Comparison of ENCODE assay signal across 1 cellular context in the genomic region with DNA sequence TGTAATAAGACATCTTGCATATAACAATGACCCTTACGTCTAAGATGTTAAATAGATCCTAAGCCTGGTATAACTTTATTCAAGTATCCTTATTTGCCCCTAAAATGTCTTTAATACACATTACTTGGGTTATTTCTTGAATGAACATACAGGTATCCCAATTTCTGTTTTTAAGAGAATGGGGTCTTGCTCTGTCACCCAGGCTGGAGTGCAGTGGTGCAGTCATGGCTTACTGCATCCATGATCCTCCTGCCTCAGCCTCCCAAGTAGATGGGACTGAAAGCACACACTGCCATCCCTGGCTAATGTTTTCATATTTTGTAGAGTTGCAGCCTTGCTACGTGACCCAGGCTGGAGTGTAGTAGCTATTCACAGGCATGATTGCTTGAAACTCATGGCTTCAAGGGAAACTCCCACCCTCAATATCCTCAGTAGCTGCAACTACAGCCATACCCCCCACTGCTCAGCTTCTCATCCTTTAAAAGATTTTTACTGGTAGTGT.
TF ChIP-seq lines count a peak whose summit lies in the region.

No MANE protein-coding gene starts in this region.

TF ChIP-seq in HepG2, 621 proteins besides CTCF, POLR2A, EP300 and RAD21 (continued from another document):
- peak; percentile 84 for TF ChIP-seq SRSF4 (IDR thresholded peaks at IDR 0.05; ENCODE audit: low read depth, low read length, poor library complexity, severe bottlenecking)
- TF ChIP-seq PLSCR1 (CRISPR knock-in tag; IDR thresholded peaks at IDR 0.05; ENCODE audit: borderline replicate concordance), result 0 out of 2 replicates have a peak, but pooled peaks have one; percentile 31
- no peak for TF ChIP-seq FOXC1 (CRISPR knock-in tag; IDR thresholded peaks at IDR 0.05; ENCODE audit: borderline replicate concordance)
- peak; percentile 89 for TF ChIP-seq ZC3H4 (CRISPR knock-in tag; IDR thresholded peaks at IDR 0.05; ENCODE audit: borderline replicate concordance)
- no peak for TF ChIP-seq FOXP4 (CRISPR knock-in tag; IDR thresholded peaks at IDR 0.05)
- 0 out of 2 replicates have a peak, but pooled peaks have one; percentile 24 for TF ChIP-seq CREM (IDR thresholded peaks at IDR 0.05)
- TF ChIP-seq CREM (CRISPR knock-in tag; IDR thresholded peaks at IDR 0.05), result no peak
- 0 out of 2 replicates have a peak, but pooled peaks have one; percentile 2 for TF ChIP-seq GATAD2A (CRISPR knock-in tag; IDR thresholded peaks at IDR 0.05)
- peak; percentile 18; the same call in 1 of the 2 replicates for TF ChIP-seq POLR2AphosphoS2 (IDR thresholded peaks at IDR 0.05; ENCODE audit: low read depth, low read length)
- peak; percentile 88; the same call in 1 of the 2 replicates for TF ChIP-seq SSRP1 (CRISPR knock-in tag; IDR thresholded peaks at IDR 0.05)
- TF ChIP-seq, protein P1, sequence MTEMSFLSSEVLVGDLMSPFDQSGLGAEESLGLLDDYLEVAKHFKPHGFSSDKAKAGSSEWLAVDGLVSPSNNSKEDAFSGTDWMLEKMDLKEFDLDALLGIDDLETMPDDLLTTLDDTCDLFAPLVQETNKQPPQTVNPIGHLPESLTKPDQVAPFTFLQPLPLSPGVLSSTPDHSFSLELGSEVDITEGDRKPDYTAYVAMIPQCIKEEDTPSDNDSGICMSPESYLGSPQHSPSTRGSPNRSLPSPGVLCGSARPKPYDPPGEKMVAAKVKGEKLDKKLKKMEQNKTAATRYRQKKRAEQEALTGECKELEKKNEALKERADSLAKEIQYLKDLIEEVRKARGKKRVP (CRISPR knock-in tag; IDR thresholded peaks at IDR 0.05), result peak in 1 of 2 experiments; percentile 8; a peak in 2 of 4 replicates
- peak; percentile 56; the same call in 1 of the 2 replicates for TF ChIP-seq POLR2AphosphoS5 (IDR thresholded peaks at IDR 0.05; ENCODE audit: low read depth, low read length)
